ENCODE assay signal across 24 cellular contexts in the genomic region with DNA sequence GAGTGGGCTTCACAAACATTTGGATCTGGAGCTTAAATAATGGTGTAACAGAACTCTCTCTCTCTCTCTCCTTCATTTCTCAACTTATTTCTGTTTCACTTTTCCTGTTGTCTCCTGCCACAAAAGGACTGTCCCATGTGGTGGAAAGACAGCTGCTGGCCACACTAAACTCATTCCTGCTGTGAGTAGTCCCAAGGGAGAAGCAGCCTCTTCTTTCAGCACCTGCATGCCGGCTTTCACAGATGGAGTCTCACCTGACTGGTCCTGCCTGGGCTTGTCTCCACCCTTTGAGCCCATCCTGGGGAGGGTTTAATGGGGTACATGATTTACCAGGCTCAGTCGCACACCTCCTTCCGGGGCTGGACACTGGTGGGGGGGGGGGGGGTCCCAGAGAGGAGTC. TPM values are rescaled to one million over a fixed set of nuclear protein-coding genes. Genes with fewer than 3 reads are reported as not detected.
DNase-seq lines count a peak whose midpoint lies in the region; TF ChIP-seq lines count a peak whose summit lies in the region.
"Had no signal": no experiment of that assay in that cellular context is flagged by ENCODE, and none has a peak within 500 bp of the region (broad histone marks: within the 10 kb centered on the region; RNA-seq: fewer than 3 reads in every experiment).

No MANE protein-coding gene starts in this region.

- no peaks in the 10 kb centered on the region for H3K9me3 ChIP-seq in adipocyte (ENCODE audit: control insufficient read depth, low read length)
- H3K9me3 ChIP-seq: transverse colon had no signal

- no peaks in the 10 kb centered on the region for H3K36me3 Mint-ChIP-seq in progenitor cell of endocrine pancreas (ENCODE audit: insufficient read depth)
- H3K36me3 Mint-ChIP-seq: activated naive CD8-positive, alpha-beta T cell; brain; natural killer cell treated with Interleukin-12 subunit alpha and Interleukin-12 subunit beta and Interleukin-15 and Interleukin-18, amount 100 ng/mL, for 72 hours had no signal

- peaks cover 23% of the 10 kb centered on the region for H3K4me1 Mint-ChIP-seq in progenitor cell of endocrine pancreas (ENCODE audit: low read depth)

- no peaks in the 10 kb centered on the region for H3K27me3 Mint-ChIP-seq in progenitor cell of endocrine pancreas
- H3K27me3 Mint-ChIP-seq: brain had no signal

- H3K4me3 Mint-ChIP-seq in progenitor cell of endocrine pancreas (ENCODE audit: low read depth), result no peak overlapping the region
- H3K4me3 Mint-ChIP-seq: activated naive CD8-positive, alpha-beta T cell; activated T-cell treated with anti-CD3 and anti-CD28 coated beads, Interleukin-2, amount 50 U/mL, for 72 hours; brain; natural killer cell treated with Interleukin-12 subunit alpha and Interleukin-12 subunit beta and Interleukin-15 and Interleukin-18, amount 100 ng/mL, for 72 hours; stimulated activated naive CD8-positive, alpha-beta T cell treated with anti-CD3 and anti-CD28 coated beads, Interleukin-15, Interleukin-2, amounts not matched to agents 100 ng/mL and 50 ng/mL, for 24 hours had no signal

- peak overlapping the region; percentile 59 for H3K9ac ChIP-seq in adipocyte (ENCODE audit: low read length)

- no peak overlapping the region for H3K27ac Mint-ChIP-seq in progenitor cell of endocrine pancreas
- H3K27ac Mint-ChIP-seq: activated naive CD8-positive, alpha-beta T cell; activated T-cell treated with anti-CD3 and anti-CD28 coated beads, Interleukin-2, amount 50 U/mL, for 72 hours; brain; natural killer cell treated with Interleukin-12 subunit alpha and Interleukin-12 subunit beta and Interleukin-15 and Interleukin-18, amount 100 ng/mL, for 72 hours; stimulated activated naive CD8-positive, alpha-beta T cell treated with anti-CD3 and anti-CD28 coated beads, Interleukin-15, Interleukin-2, amounts not matched to agents 100 ng/mL and 50 ng/mL, for 24 hours had no signal

- H3K4me3 ChIP-seq in adipocyte (ENCODE audit: low read length), result peak overlapping the region; percentile 70
- H3K4me3 ChIP-seq: transverse colon had no signal

- H3K36me3 ChIP-seq in adipocyte (ENCODE audit: control insufficient read depth, insufficient read depth, low read length, severe bottlenecking), result no peaks in the 10 kb centered on the region
- H3K36me3 ChIP-seq: transverse colon had no signal

- H3K4me1 ChIP-seq in adipocyte (ENCODE audit: control insufficient read depth, insufficient read depth, low read length), result peaks cover 21% of the 10 kb centered on the region
- H3K4me1 ChIP-seq: transverse colon had no signal

- H3K27me3 ChIP-seq in adipocyte (replicated peaks; ENCODE audit: control insufficient read depth, insufficient read depth, low read length), result peaks cover 3% of the 10 kb centered on the region
- H3K27me3 ChIP-seq: transverse colon had no signal

- DNase-seq in NCI-H748 (lab: John Stamatoyannopoulos, UW; ENCODE audit: unreplicated experiment) (peak; percentile 37), NCI-H748 treated with DMSO at 0.1 percent for 48 hours (lab: John Stamatoyannopoulos, UW) (no peak), NCI-H187 treated with DMSO at 0.1 percent for 48 hours (lab: John Stamatoyannopoulos, UW) (peak; percentile 88), adipocyte (ENCODE audit: low read depth) (peak; percentile 8), SKM-1 (lab: John Stamatoyannopoulos, UW; ENCODE audit: unreplicated experiment) (no peak), inferior parietal cortex (ENCODE audit: extremely low spot score) (no peak), progenitor cell of endocrine pancreas (ENCODE audit: low spot score, unreplicated experiment) (no peak), COLO829 (ENCODE audit: low spot score) (no peak)
- DNase-seq: 8988T; activated CD8-positive, alpha-beta memory T cell treated with anti-CD3 and anti-CD28 coated beads for 24 hours; activated T-cell treated with anti-CD3 and anti-CD28 coated beads, Interleukin-2, amount 50 U/mL, for 72 hours; C1 segment of cervical spinal cord; cortex of kidney; foreskin melanocyte; hypothalamus; kidney; mesendoderm; NCI-H2081 treated with DMSO at 0.1 percent for 48 hours; stimulated activated CD4-positive, alpha-beta T cell treated with anti-CD3 and anti-CD28 coated beads, Interleukin-2, amount 100 ng/mL, for 24 hours; transverse colon had no signal

- no peaks in the 10 kb centered on the region for H3K9me3 Mint-ChIP-seq in progenitor cell of endocrine pancreas (ENCODE audit: low read depth)
- H3K9me3 Mint-ChIP-seq: activated T-cell treated with anti-CD3 and anti-CD28 coated beads, Interleukin-2, amount 50 U/mL, for 72 hours; natural killer cell treated with Interleukin-12 subunit alpha and Interleukin-12 subunit beta and Interleukin-15 and Interleukin-18, amount 100 ng/mL, for 72 hours; stimulated activated naive CD8-positive, alpha-beta T cell treated with anti-CD3 and anti-CD28 coated beads, Interleukin-15, Interleukin-2, amounts not matched to agents 100 ng/mL and 50 ng/mL, for 24 hours had no signal

- TF ChIP-seq CTCF in progenitor cell of endocrine pancreas (IDR thresholded peaks at IDR 0.05; ENCODE audit: unreplicated experiment), result no peak

RNA-seq across cellular contexts. Expression of a gene that starts 31.8 kb away (rescaled TPM):
- 11.9 and 12.5 TPM in 2 replicates for total RNA-seq in progenitor cell of endocrine pancreas

Comparison
In these comparisons a context has a peak if more than half of its experiments do, and no peak if none do; other contexts are left out.
1. DNase-seq: peak in NCI-H748 (single experiment), NCI-H187 treated with DMSO at 0.1 percent for 48 hours (single experiment) and adipocyte (single experiment); none in NCI-H748 treated with DMSO at 0.1 percent for 48 hours (single experiment), SKM-1 (single experiment), inferior parietal cortex (single experiment), progenitor cell of endocrine pancreas (single experiment) and COLO829 (single experiment).